In the genomic region with DNA sequence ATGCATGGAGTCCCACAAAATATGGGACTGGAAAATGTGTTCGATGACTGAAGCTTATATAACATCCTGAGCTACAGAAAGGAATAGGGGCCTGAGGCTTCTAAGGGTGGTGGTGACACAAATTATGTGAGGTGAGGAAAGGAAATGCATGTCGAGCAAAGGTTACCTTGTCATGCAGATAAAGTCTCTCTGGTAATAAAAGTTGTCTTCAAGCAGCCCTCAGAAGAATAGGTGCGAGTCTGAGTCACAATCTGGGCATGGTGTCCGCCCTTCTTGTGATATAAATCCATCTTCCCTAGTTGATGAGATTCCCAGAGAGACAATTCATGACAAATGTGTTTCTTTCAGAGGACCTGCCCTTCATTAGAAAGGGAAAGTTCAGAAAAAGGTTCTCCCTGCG, we compare ENCODE assay signal across 20 cellular contexts.
DNase-seq lines count a peak whose midpoint lies in the region; TF ChIP-seq lines count a peak whose summit lies in the region.
"Had no signal": no experiment of that assay in that cellular context is flagged by ENCODE, and none has a peak within 500 bp of the region (broad histone marks: within the 10 kb centered on the region; RNA-seq: fewer than 3 reads in every experiment).

No MANE protein-coding gene starts in this region.

- no peak overlapping the region for H3K4me3 Mint-ChIP-seq in activated T-helper 2 cell treated with anti-CD3 and anti-CD28 coated beads, Interferon-gamma antibody, Interleukin-2, Interleukin-4, amounts not matched to agents 10 μg/mL and 5 μg/mL and 100 μg/mL, durations not matched to agents 14 hours and 24 hours and 36 hours (ENCODE audit: low read depth)
- H3K4me3 Mint-ChIP-seq: CD8-positive, alpha-beta memory T cell had no signal

- no peak for TF ChIP-seq CTCF in hepatocyte (IDR thresholded peaks at IDR 0.05; ENCODE audit: poor library complexity)
- TF ChIP-seq CTCF in uterus (IDR thresholded peaks at IDR 0.05), result no peak

- no peaks in the 10 kb centered on the region for H3K79me2 ChIP-seq in hepatocyte
- H3K79me2 ChIP-seq in mesendoderm (ENCODE audit: control insufficient read depth, insufficient read depth, low read length), result no peaks in the 10 kb centered on the region

- H3K27me3 Mint-ChIP-seq in activated T-helper 2 cell treated with anti-CD3 and anti-CD28 coated beads, Interferon-gamma antibody, Interleukin-2, Interleukin-4, amounts not matched to agents 10 μg/mL and 5 μg/mL and 100 μg/mL, durations not matched to agents 14 hours and 24 hours and 36 hours (ENCODE audit: low read depth), result no peaks in the 10 kb centered on the region

- no peak overlapping the region for H3K23ac ChIP-seq in mesendoderm (ENCODE audit: low read length)

- H3K4ac ChIP-seq in mesendoderm (ENCODE audit: low read depth, low read length), result peak overlapping the region; percentile 3

- no peak overlapping the region for H3K27ac Mint-ChIP-seq in activated T-helper 2 cell treated with anti-CD3 and anti-CD28 coated beads, Interferon-gamma antibody, Interleukin-2, Interleukin-4, amounts not matched to agents 10 μg/mL and 5 μg/mL and 100 μg/mL, durations not matched to agents 14 hours and 24 hours and 36 hours
- H3K27ac Mint-ChIP-seq: CD8-positive, alpha-beta memory T cell had no signal

- H2AFZ ChIP-seq in hepatocyte, result no peak overlapping the region

- peaks cover 15% of the 10 kb centered on the region for H3K9me3 Mint-ChIP-seq in activated T-helper 2 cell treated with anti-CD3 and anti-CD28 coated beads, Interferon-gamma antibody, Interleukin-2, Interleukin-4, amounts not matched to agents 10 μg/mL and 5 μg/mL and 100 μg/mL, durations not matched to agents 14 hours and 24 hours and 36 hours

- H2BK5ac ChIP-seq in mesendoderm (ENCODE audit: low read length), result no peak overlapping the region

- H4K20me1 ChIP-seq in hepatocyte (ENCODE audit: insufficient read depth, poor library complexity, severe bottlenecking), result no peaks in the 10 kb centered on the region

- H2BK120ac ChIP-seq in mesendoderm (ENCODE audit: low read depth, low read length), result no peak overlapping the region

- H3K9me2 ChIP-seq in hepatocyte (replicated peaks; ENCODE audit: insufficient read depth), result no peaks in the 10 kb centered on the region

- H3K9me3 ChIP-seq in HUES6 (ENCODE audit: control insufficient read depth, insufficient read depth, low read depth, low read length) (peaks cover 9% of the 10 kb centered on the region; the same call in 1 of the 2 replicates), hepatocyte (ENCODE audit: low read depth) (no peaks in the 10 kb centered on the region), uterus (no peaks in the 10 kb centered on the region)
- H3K9me3 ChIP-seq: HAP-1, SJCRH30 had no signal

- no peaks in the 10 kb centered on the region for H3K36me3 Mint-ChIP-seq in activated T-helper 2 cell treated with anti-CD3 and anti-CD28 coated beads, Interferon-gamma antibody, Interleukin-2, Interleukin-4, amounts not matched to agents 10 μg/mL and 5 μg/mL and 100 μg/mL, durations not matched to agents 14 hours and 24 hours and 36 hours (ENCODE audit: low read depth)
- H3K36me3 Mint-ChIP-seq: CD8-positive, alpha-beta memory T cell had no signal

- no peak overlapping the region for H3K4me2 ChIP-seq in hepatocyte
- H3K4me2 ChIP-seq in mesendoderm (ENCODE audit: low read length), result no peak overlapping the region

- no peaks in the 10 kb centered on the region for H3K79me1 ChIP-seq in mesendoderm (ENCODE audit: low read length)

- no peak overlapping the region for H3K18ac ChIP-seq in mesendoderm (ENCODE audit: low read length)

- H3K56ac ChIP-seq in mesendoderm (ENCODE audit: low read length), result peak overlapping the region; percentile 75

- H3K9ac ChIP-seq in HUES6 (ENCODE audit: low read length) (peak overlapping the region; percentile 74), mesendoderm (ENCODE audit: low read length) (no peak overlapping the region)

- H3K4me3 ChIP-seq in HUES6 (ENCODE audit: low read depth, low read length), result peak overlapping the region; percentile 26; the same call in 1 of the 2 replicates
- H3K4me3 ChIP-seq in hepatocyte, result no peak overlapping the region
- no peak overlapping the region for H3K4me3 ChIP-seq in mesendoderm (ENCODE audit: low read length)
- no peak overlapping the region for H3K4me3 ChIP-seq in uterus
- H3K4me3 ChIP-seq: HAP-1, K562, SJCRH30 had no signal

- H2AK5ac ChIP-seq in mesendoderm (ENCODE audit: low read length), result no peak overlapping the region

- no peak overlapping the region for H4K8ac ChIP-seq in mesendoderm (ENCODE audit: low read depth, low read length)

- intact Hi-C loops in uterus (cut with DNase I; ENCODE audit: low total_unique reads), result no loop called here
- intact Hi-C loops in activated T-helper 2 cell treated with anti-CD3 and anti-CD28 coated beads, Interferon-gamma antibody, Interleukin-2, Interleukin-4, amounts not matched to agents 10 μg/mL and 5 μg/mL and 100 μg/mL, durations not matched to agents 14 hours and 24 hours and 36 hours (cut with micrococcal nuclease), result no loop called here

- peaks cover 40% of the 10 kb centered on the region for H3K4me1 ChIP-seq in HUES6 (ENCODE audit: control insufficient read depth, insufficient read depth, low read length)
- H3K4me1 ChIP-seq in hepatocyte (ENCODE audit: insufficient read depth), result no peaks in the 10 kb centered on the region
- peaks cover 6% of the 10 kb centered on the region for H3K4me1 ChIP-seq in mesendoderm (ENCODE audit: control insufficient read depth, low read depth, low read length)
- no peaks in the 10 kb centered on the region for H3K4me1 ChIP-seq in uterus
- H3K4me1 ChIP-seq: HAP-1, SJCRH30 had no signal

- DNase-seq in ELF-1 (ENCODE audit: low read depth, low spot score) (peak; percentile 51), hepatocyte (ENCODE audit: low spot score) (peak; percentile 43), mesendoderm (peak; percentile 65), NOMO-1 treated with DMSO at 0.1 percent for 48 hours (lab: John Stamatoyannopoulos, UW; ENCODE audit: unreplicated experiment) (no peak), uterus (no peak), GOT3 (lab: John Stamatoyannopoulos, UW) (no peak)
- no peak for DNase-seq in activated T-helper 2 cell treated with anti-CD3 and anti-CD28 coated beads, Interferon-gamma antibody, Interleukin-2, Interleukin-4, amounts not matched to agents 10 μg/mL and 5 μg/mL and 100 μg/mL, durations not matched to agents 14 hours and 24 hours and 36 hours (ENCODE audit: low spot score)
- DNase-seq: 8988T; AML-193; C1 segment of cervical spinal cord; Calu3; CD8-positive, alpha-beta memory T cell; DMS153; NCI-H1092; NCI-H1436 treated with DMSO at 0.1 percent for 48 hours; NCI-H1930; SJCRH30 had no signal

- H3K27me3 ChIP-seq in HUES6 (ENCODE audit: control insufficient read depth, insufficient read depth, low read length) (no peaks in the 10 kb centered on the region), hepatocyte (no peaks in the 10 kb centered on the region), mesendoderm (ENCODE audit: insufficient read depth, low read length, poor library complexity) (no peaks in the 10 kb centered on the region), uterus (no peaks in the 10 kb centered on the region)
- H3K27me3 ChIP-seq: SJCRH30 had no signal

- H2BK15ac ChIP-seq in mesendoderm (replicated peaks; ENCODE audit: low read depth), result no peak overlapping the region

- TF ChIP-seq POLR2A in uterus (IDR thresholded peaks at IDR 0.05), result no peak

- no peaks in the 10 kb centered on the region for H3K4me1 Mint-ChIP-seq in activated T-helper 2 cell treated with anti-CD3 and anti-CD28 coated beads, Interferon-gamma antibody, Interleukin-2, Interleukin-4, amounts not matched to agents 10 μg/mL and 5 μg/mL and 100 μg/mL, durations not matched to agents 14 hours and 24 hours and 36 hours (ENCODE audit: low read depth)
- H3K4me1 Mint-ChIP-seq: CD8-positive, alpha-beta memory T cell had no signal

- H3K27ac ChIP-seq in HUES6 (ENCODE audit: low read depth, low read length) (peak overlapping the region; percentile 46), hepatocyte (peak overlapping the region; percentile 23), mesendoderm (ENCODE audit: low read depth, low read length) (peak overlapping the region; percentile 57), uterus (no peak overlapping the region)
- H3K27ac ChIP-seq: SJCRH30 had no signal

- no peak overlapping the region for H4K5ac ChIP-seq in mesendoderm (ENCODE audit: low read length)

- 51% methylated on average over 5 of the region's 5 CpGs for WGBS in hepatocyte (ENCODE audit: low lambda C conversion rate, missing lambda C conversion rate)
- no CpG with 5 or more reads among the region's 5 CpGs for WGBS in mesendoderm (ENCODE audit: extremely low coverage, insufficient coverage, low lambda C conversion rate)

- no peaks in the 10 kb centered on the region; the same call in 1 of the 2 replicates for H3K36me3 ChIP-seq in HUES6 (ENCODE audit: control insufficient read depth, insufficient read depth, low read length)
- H3K36me3 ChIP-seq in hepatocyte (replicated peaks; ENCODE audit: insufficient read depth, low read depth), result no peaks in the 10 kb centered on the region
- H3K36me3 ChIP-seq in mesendoderm (ENCODE audit: control insufficient read depth, insufficient read depth, low read length), result no peaks in the 10 kb centered on the region
- no peaks in the 10 kb centered on the region for H3K36me3 ChIP-seq in uterus
- H3K36me3 ChIP-seq: HAP-1, SJCRH30 had no signal

Comparison
In these comparisons a context has a peak if more than half of its experiments do, and no peak if none do; other contexts are left out.
1. DNase-seq: peak in ELF-1 (single experiment), hepatocyte (single experiment) and mesendoderm (single experiment); none in NOMO-1 treated with DMSO at 0.1 percent for 48 hours (single experiment), uterus (0 of 2), activated T-helper 2 cell treated with anti-CD3 and anti-CD28 coated beads, Interferon-gamma antibody, Interleukin-2, Interleukin-4, amounts not matched to agents 10 μg/mL and 5 μg/mL and 100 μg/mL, durations not matched to agents 14 hours and 24 hours and 36 hours (single experiment) and GOT3 (single experiment).
2. H3K27ac ChIP-seq: peak in HUES6 (single experiment), hepatocyte (single experiment) and mesendoderm (single experiment); none in uterus (0 of 2).